In genomic region chr20:43515628-43516027, GRCh38 we compare ENCODE assay signal across 11 cellular contexts. TPM values are rescaled to one million over a fixed set of nuclear protein-coding genes. Genes with fewer than 3 reads are reported as not detected.
DNase-seq lines count a peak whose midpoint lies in the region; ATAC-seq and TF ChIP-seq lines count a peak whose summit lies in the region.
"Had no signal": no experiment of that assay in that cellular context is flagged by ENCODE, and none has a peak within 500 bp of the region (broad histone marks: within the 10 kb centered on the region; RNA-seq: fewer than 3 reads in every experiment).

No MANE protein-coding gene starts in this region.

- no peaks in the 10 kb centered on the region for H3K27me3 ChIP-seq in AG04450 (ENCODE audit: control insufficient read depth, insufficient read depth, low read length)
- H3K27me3 ChIP-seq: thyroid gland had no signal

- peak overlapping the region; percentile 0; the same call in 1 of the 2 replicates for H3K4me3 ChIP-seq in AG04450 (ENCODE audit: low read depth, low read length)

- H3K27ac ChIP-seq in AG04450 (ENCODE audit: low read depth, low read length): no peak overlapping the region

- POLR2A ChIA-PET in AG04450 (lab: Yijun Ruan, JAX): interaction anchor here (3.0 kb wide), 1 partner anchor 58 kb away, joined by 31 read pairs; the partner anchor contains the start of gene SRSF6
- POLR2A ChIA-PET in activated CD8-positive, alpha-beta T cell treated with anti-CD3 and anti-CD28 coated beads, Interleukin-2, amount 10 ng/mL, durations not matched to agents 7 days and 5 days (lab: Charles Lee): interaction anchor here (3.9 kb wide), 1 partner anchor 58 kb away, joined by 28 read pairs; the partner anchor contains the start of gene SRSF6

- H3K9me3 ChIP-seq in AG04450 (ENCODE audit: control insufficient read depth, insufficient read depth, low read length): peaks cover 8% of the 10 kb centered on the region; the same call in 1 of the 2 replicates
- H3K9me3 ChIP-seq: thyroid gland had no signal

- ATAC-seq in activated CD8-positive, alpha-beta T cell treated with anti-CD3 and anti-CD28 coated beads, Interleukin-2, amount 10 ng/mL, durations not matched to agents 7 days and 5 days: no peak
- ATAC-seq in HG03175 (IDR thresholded peaks at IDR 0.05; ENCODE audit: unreplicated experiment): no peak
- ATAC-seq in GM18520 (IDR thresholded peaks at IDR 0.05; ENCODE audit: unreplicated experiment): no peak

- H3K9me3 Mint-ChIP-seq in HFFc6: no peaks in the 10 kb centered on the region
- H3K9me3 Mint-ChIP-seq in activated CD8-positive, alpha-beta T cell treated with anti-CD3 and anti-CD28 coated beads, Interleukin-2, amount 10 ng/mL, durations not matched to agents 7 days and 5 days (ENCODE audit: insufficient read depth): no peaks in the 10 kb centered on the region

- TF ChIP-seq CTCF in AG04450 (IDR thresholded peaks at IDR 0.05; ENCODE audit: low read depth, low read length) (no peak), HFFc6 (IDR thresholded peaks at IDR 0.05) (no peak)

- peak overlapping the region; percentile 97; the same call in 1 of the 2 replicates for H3K4me3 Mint-ChIP-seq in HFFc6
- peak overlapping the region; percentile 86 for H3K4me3 Mint-ChIP-seq in activated CD8-positive, alpha-beta T cell treated with anti-CD3 and anti-CD28 coated beads, Interleukin-2, amount 10 ng/mL, durations not matched to agents 7 days and 5 days

- H3K36me3 Mint-ChIP-seq in HFFc6 (ENCODE audit: low read depth): no peaks in the 10 kb centered on the region
- H3K36me3 Mint-ChIP-seq in activated CD8-positive, alpha-beta T cell treated with anti-CD3 and anti-CD28 coated beads, Interleukin-2, amount 10 ng/mL, durations not matched to agents 7 days and 5 days (ENCODE audit: low read depth): no peaks in the 10 kb centered on the region

- no peak overlapping the region; the same call in 1 of the 2 replicates for H3K27ac Mint-ChIP-seq in HFFc6
- no peak overlapping the region for H3K27ac Mint-ChIP-seq in activated CD8-positive, alpha-beta T cell treated with anti-CD3 and anti-CD28 coated beads, Interleukin-2, amount 10 ng/mL, durations not matched to agents 7 days and 5 days

- DNase-seq in AG04450 (ENCODE audit: low read depth, low spot score) (no peak), HFFc6 (no peak), medulla oblongata (ENCODE audit: extremely low spot score) (peak; percentile 66), NCI-H82 (lab: John Stamatoyannopoulos, UW) (no peak), A172 (ENCODE audit: low spot score) (no peak)
- DNase-seq in activated CD8-positive, alpha-beta T cell treated with anti-CD3 and anti-CD28 coated beads, Interleukin-2, amount 10 ng/mL, durations not matched to agents 7 days and 5 days: no peak
- DNase-seq: activated CD4-positive, alpha-beta T cell treated with anti-CD3 and anti-CD28 coated beads for 48 hours; Caco-2; thyroid gland had no signal

- H3K4me1 Mint-ChIP-seq in HFFc6 (ENCODE audit: low read depth): peaks cover 10% of the 10 kb centered on the region
- peaks cover 11% of the 10 kb centered on the region for H3K4me1 Mint-ChIP-seq in activated CD8-positive, alpha-beta T cell treated with anti-CD3 and anti-CD28 coated beads, Interleukin-2, amount 10 ng/mL, durations not matched to agents 7 days and 5 days (ENCODE audit: low read depth)

- CTCF ChIA-PET in AG04450 (lab: Charles Lee): interaction anchor here (0.6 to 1.3 kb wide), 4 partner anchors 10 to 67 kb away, joined by 3 to 4 read pairs (median 3); no protein-coding TSS in a partner anchor
- CTCF ChIA-PET in activated CD8-positive, alpha-beta T cell treated with anti-CD3 and anti-CD28 coated beads, Interleukin-2, amount 10 ng/mL, durations not matched to agents 7 days and 5 days (lab: Charles Lee): interaction anchor here (1.4 kb wide), 1 partner anchor 23 kb away, joined by 6 read pairs; no protein-coding TSS in a partner anchor

- H3K27me3 Mint-ChIP-seq in HFFc6 (ENCODE audit: insufficient read depth): no peaks in the 10 kb centered on the region; the same call in 1 of the 2 replicates
- H3K27me3 Mint-ChIP-seq in activated CD8-positive, alpha-beta T cell treated with anti-CD3 and anti-CD28 coated beads, Interleukin-2, amount 10 ng/mL, durations not matched to agents 7 days and 5 days (ENCODE audit: low read depth): no peaks in the 10 kb centered on the region

RNA-seq across cellular contexts. Expression of gene L3MBTL1, which starts 8.1 kb away (rescaled TPM):
- polyA plus RNA-seq in AG04450 (2011; rRNA removed): 3.0 and 3.3 TPM in 2 replicates
- polyA minus RNA-seq in AG04450 (2011; rRNA and poly(A)+ RNA removed): 6.0 and 6.6 TPM in 2 replicates
- total RNA-seq in HFFc6 (2021; fragmentation: NEBNext Ultra II Directional; extraction: Animal tissue kit (Norgen Biotek cat#: 25700)): 1 to 10 TPM; 1.8 to 2.9 (median 2.3) TPM
- total RNA-seq in activated CD8-positive, alpha-beta T cell treated with anti-CD3 and anti-CD28 coated beads, Interleukin-2, amount 10 ng/mL, durations not matched to agents 7 days and 5 days: 1 to 10 TPM; 5.6 to 6.7 TPM
- total RNA-seq in A172 (2014; rRNA removed; shearing (Covaris generic)): 2.4 and 5.0 TPM in 2 replicates

RNA-seq across cellular contexts. Expression of gene SGK2, which starts 43.2 kb away (rescaled TPM):
- 0.12 and 0.16 TPM in 2 replicates for polyA plus RNA-seq in AG04450 (2011; rRNA removed)
- polyA minus RNA-seq in AG04450 (2011; rRNA and poly(A)+ RNA removed): 0.32 TPM in 1 of 2 replicates, not detected in the other
- under 1 TPM in 1 of 6 experiments, not detected in 5; 0.09 TPM for total RNA-seq in HFFc6 (2021; fragmentation: NEBNext Ultra II Directional; extraction: Animal tissue kit (Norgen Biotek cat#: 25700))
- total RNA-seq in activated CD8-positive, alpha-beta T cell treated with anti-CD3 and anti-CD28 coated beads, Interleukin-2, amount 10 ng/mL, durations not matched to agents 7 days and 5 days: under 1 TPM in 1 of 2 experiments, not detected in 1; 0.10 TPM
- not detected in 2 replicates for total RNA-seq in A172 (2014; rRNA removed; shearing (Covaris generic))

RNA-seq across cellular contexts. Expression of gene SRSF6, which starts 57.9 kb away (rescaled TPM):
- 146 and 177 TPM in 2 replicates for polyA plus RNA-seq in AG04450 (2011; rRNA removed)
- 95.0 and 105 TPM in 2 replicates for polyA minus RNA-seq in AG04450 (2011; rRNA and poly(A)+ RNA removed)
- 100 to 1,000 TPM; 141 to 157 (median 148) TPM for total RNA-seq in HFFc6 (2021; fragmentation: NEBNext Ultra II Directional; extraction: Animal tissue kit (Norgen Biotek cat#: 25700))
- 100 to 1,000 TPM; 141 to 142 TPM for total RNA-seq in activated CD8-positive, alpha-beta T cell treated with anti-CD3 and anti-CD28 coated beads, Interleukin-2, amount 10 ng/mL, durations not matched to agents 7 days and 5 days
- total RNA-seq in A172 (2014; rRNA removed; shearing (Covaris generic)): 50.6 and 60.8 TPM in 2 replicates
